In the genomic region with DNA sequence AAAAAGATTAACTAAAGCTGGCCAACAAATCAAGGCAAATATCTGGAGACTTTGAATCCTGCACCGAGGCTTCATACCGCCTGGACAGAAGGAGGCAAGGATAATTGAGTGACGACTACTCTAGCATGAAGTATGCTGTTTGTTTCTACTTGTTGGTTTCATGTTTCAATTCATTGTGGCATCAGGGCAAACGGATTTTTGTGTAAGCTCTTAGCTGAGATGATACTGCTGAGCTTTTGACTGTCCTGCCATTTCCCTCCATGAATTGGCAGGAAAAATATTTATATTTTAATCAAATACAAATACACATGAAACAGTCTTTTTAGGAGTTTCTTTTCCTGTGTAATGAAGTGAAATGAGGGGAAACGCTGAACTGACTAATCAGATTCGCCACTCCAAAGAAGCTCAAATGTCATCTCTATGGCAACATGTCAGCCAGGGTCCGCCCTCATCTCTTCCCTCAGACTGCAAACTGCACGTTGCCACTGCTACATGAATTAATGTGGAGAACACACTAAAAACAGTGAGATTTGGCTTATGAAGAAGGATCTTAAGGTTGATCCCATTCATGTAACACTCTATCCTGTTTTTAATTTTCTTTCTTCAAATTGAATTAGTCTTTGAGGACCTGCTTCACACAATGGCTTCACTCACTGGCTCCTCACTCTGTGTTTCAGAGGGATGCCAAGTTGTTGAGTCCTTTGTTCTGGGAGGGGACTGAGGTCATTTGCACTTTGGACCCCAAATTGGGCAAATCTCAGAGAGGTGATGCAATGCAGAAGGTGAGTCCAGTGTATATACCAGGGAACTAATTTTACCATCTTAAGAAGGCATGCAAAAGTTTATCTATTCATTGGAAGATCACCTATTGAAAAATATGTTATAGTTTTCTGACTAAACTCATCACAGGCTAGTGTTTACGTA, we compare ENCODE assay signal across 9 cellular contexts.
A peak's percentile ranks its signal among the peaks of the same experiment; 100 is the strongest.
DNase-seq lines count a peak whose midpoint lies in the region; ATAC-seq and TF ChIP-seq lines count a peak whose summit lies in the region.
"Had no signal": no experiment of that assay in that cellular context is flagged by ENCODE, and none has a peak within 500 bp of the region (broad histone marks: within the 10 kb centered on the region; RNA-seq: fewer than 3 reads in every experiment).

No MANE protein-coding gene starts in this region.

- 12 to 13% methylated on average over 9 of the region's 9 CpGs for WGBS in GM23248 (ENCODE audit: low coverage in 1 of 2, low lambda C conversion rate in 2 of 2, missing lambda C conversion rate in 2 of 2), 2 experiments

- POLR2A ChIA-PET in CD4-positive, alpha-beta memory T cell (lab: Charles Lee; ENCODE audit: partially characterized antibody), result no interaction called here

- no peaks in the 10 kb centered on the region for H3K9me3 Mint-ChIP-seq in CD4-positive, alpha-beta memory T cell
- H3K9me3 Mint-ChIP-seq: activated T-cell treated with anti-CD3 and anti-CD28 coated beads, Interleukin-2, amount 50 U/mL, for 24 hours had no signal

- H3K9me3 ChIP-seq in GM23248 (ENCODE audit: low read depth), result no peaks in the 10 kb centered on the region
- no peaks in the 10 kb centered on the region for H3K9me3 ChIP-seq in CD4-positive, alpha-beta memory T cell (ENCODE audit: control insufficient read depth in 1 of 2, low read length in 2 of 2)

- peak overlapping the region; percentile 92 for H3K4me2 ChIP-seq in GM23248 (ENCODE audit: unreplicated experiment)

- H3K79me2 ChIP-seq in GM23248 (ENCODE audit: insufficient read depth), result no peaks in the 10 kb centered on the region

- TF ChIP-seq CTCF in epithelial cell of proximal tubule (conservative IDR thresholded peaks at IDR 0.05; ENCODE audit: low read depth, low read length), result no peak
- no peak for TF ChIP-seq CTCF in retinal pigment epithelial cell (conservative IDR thresholded peaks at IDR 0.05; ENCODE audit: low read depth, low read length)

- H3K27ac ChIP-seq in GM23248, result peak overlapping the region; percentile 72
- H3K27ac ChIP-seq in CD4-positive, alpha-beta memory T cell (ENCODE audit: low read depth, low read length), result no peak overlapping the region

- H3K9ac ChIP-seq in GM23248, result peak overlapping the region; percentile 66

- in situ Hi-C loops in GM23248 (cut with MboI), result no loop called here

- peaks cover 11% of the 10 kb centered on the region for H3K4me1 ChIP-seq in GM23248 (ENCODE audit: insufficient read depth)
- no peaks in the 10 kb centered on the region for H3K4me1 ChIP-seq in CD4-positive, alpha-beta memory T cell (ENCODE audit: insufficient read depth, low read length)

- no peak overlapping the region for H3K27ac Mint-ChIP-seq in CD4-positive, alpha-beta memory T cell
- H3K27ac Mint-ChIP-seq: activated T-cell treated with anti-CD3 and anti-CD28 coated beads, Interleukin-2, amount 50 U/mL, for 24 hours had no signal

- intact Hi-C loops in CD4-positive, alpha-beta memory T cell (cut with micrococcal nuclease), result no loop called here

- no peaks in the 10 kb centered on the region for H3K27me3 Mint-ChIP-seq in CD4-positive, alpha-beta memory T cell

- CTCF ChIA-PET in CD4-positive, alpha-beta memory T cell (lab: Charles Lee; ENCODE audit: partially characterized antibody), result interaction anchor here (0.8 to 1.6 kb wide), 3 partner anchors 47 to 580 kb away, joined by 3 to 4 read pairs (median 3); no protein-coding TSS in a partner anchor

- no peaks in the 10 kb centered on the region for H3K9me2 ChIP-seq in GM23248 (ENCODE audit: insufficient read depth)

- no peaks in the 10 kb centered on the region for H3K36me3 Mint-ChIP-seq in CD4-positive, alpha-beta memory T cell

- DNase-seq in GM23248, result peak; percentile 57
- DNase-seq in NCI-H345 treated with DMSO at 0.1 percent for 48 hours (lab: John Stamatoyannopoulos, UW; ENCODE audit: unreplicated experiment), result peak; percentile 94
- no peak for DNase-seq in epithelial cell of proximal tubule (ENCODE audit: low read depth)
- DNase-seq in retinal pigment epithelial cell (ENCODE audit: low read depth), result no peak
- no peak for DNase-seq in CD4-positive, alpha-beta memory T cell
- DNase-seq in stimulated activated naive CD4-positive, alpha-beta T cell treated with Interleukin-2 at 50 U/mL for 16 hours (lab: John Stamatoyannopoulos, UW), result no peak
- DNase-seq in pons (ENCODE audit: low spot score), result no peak
- DNase-seq: activated T-cell treated with anti-CD3 and anti-CD28 coated beads, Interleukin-2, amount 50 U/mL, for 24 hours had no signal

- no peaks in the 10 kb centered on the region for H3K27me3 ChIP-seq in GM23248 (replicated peaks; ENCODE audit: insufficient read depth)
- no peaks in the 10 kb centered on the region for H3K27me3 ChIP-seq in CD4-positive, alpha-beta memory T cell (ENCODE audit: insufficient read depth, low read length)

- ATAC-seq in GM21515 (IDR thresholded peaks at IDR 0.05; ENCODE audit: unreplicated experiment), result no peak

- H2AFZ ChIP-seq in GM23248, result peak overlapping the region; percentile 89

- no peaks in the 10 kb centered on the region for H3K36me3 ChIP-seq in GM23248 (ENCODE audit: low read depth)
- H3K36me3 ChIP-seq in CD4-positive, alpha-beta memory T cell (ENCODE audit: insufficient read depth, low read length), result no peaks in the 10 kb centered on the region

- H3K4me1 Mint-ChIP-seq in CD4-positive, alpha-beta memory T cell, result no peaks in the 10 kb centered on the region

- no peak overlapping the region for H3K4me3 Mint-ChIP-seq in CD4-positive, alpha-beta memory T cell
- H3K4me3 Mint-ChIP-seq: activated T-cell treated with anti-CD3 and anti-CD28 coated beads, Interleukin-2, amount 50 U/mL, for 24 hours had no signal

- peak overlapping the region; percentile 64 for H3K4me3 ChIP-seq in GM23248
- peak overlapping the region; percentile 24 for H3K4me3 ChIP-seq in epithelial cell of proximal tubule (ENCODE audit: low read depth, low read length)
- peak overlapping the region; percentile 2 for H3K4me3 ChIP-seq in retinal pigment epithelial cell (ENCODE audit: low read length)
- H3K4me3 ChIP-seq in CD4-positive, alpha-beta memory T cell (ENCODE audit: low read length in 2 of 2), result no peak overlapping the region

- no peaks in the 10 kb centered on the region for H4K20me1 ChIP-seq in GM23248 (ENCODE audit: insufficient read depth)

- 0 out of 2 replicates have a peak, but pooled peaks cover 6% of the 10 kb centered on the region for H3F3A ChIP-seq in GM23248 (ENCODE audit: insufficient read depth)

Comparison
In these comparisons a context has a peak if more than half of its experiments do, and no peak if none do; other contexts are left out.
1. DNase-seq: peak in GM23248 (single experiment) and NCI-H345 treated with DMSO at 0.1 percent for 48 hours (single experiment); none in epithelial cell of proximal tubule (single experiment), retinal pigment epithelial cell (single experiment), CD4-positive, alpha-beta memory T cell (0 of 5), stimulated activated naive CD4-positive, alpha-beta T cell treated with Interleukin-2 at 50 U/mL for 16 hours (single experiment) and pons (single experiment).
2. H3K4me3 ChIP-seq: peak in GM23248 (single experiment), epithelial cell of proximal tubule (single experiment) and retinal pigment epithelial cell (single experiment); none in CD4-positive, alpha-beta memory T cell (0 of 2).